8 cellular contexts compared by ENCODE assay signal in genomic region chr20:49813305-49813974, GRCh38. TPM values are rescaled to one million over a fixed set of nuclear protein-coding genes. Genes with fewer than 3 reads are reported as not detected.
DNase-seq lines count a peak whose midpoint lies in the region; ATAC-seq, FAIRE-seq and TF ChIP-seq lines count a peak whose summit lies in the region.

No MANE protein-coding gene starts in this region.

- H3K36me3 ChIP-seq in adrenal gland (replicated peaks in 1 of 2) (peaks cover 0 to 9% of the 10 kb centered on the region in 2 donors), HepG2 (replicated peaks in 1 of 2; ENCODE audit: control insufficient read depth in 1 of 2, insufficient read depth in 2 of 2, low read length in 2 of 2) (peaks cover 0 to 10% of the 10 kb centered on the region in 2 experiments; a peak in 3 of 5 replicates), tibial nerve (peaks cover 0 to 35% (median 0%) of the 10 kb centered on the region in 3 donors)

- H3K4me1 ChIP-seq in adrenal gland (replicated peaks in 1 of 2) (peaks cover 6 to 25% of the 10 kb centered on the region in 2 donors), HepG2 (ENCODE audit: insufficient read depth, low read length) (peaks cover 31% of the 10 kb centered on the region), tibial nerve (peaks cover 0 to 24% (median 9%) of the 10 kb centered on the region in 4 donors)

- FAIRE-seq in HepG2 (lab: Jason Lieb, UNC), result peak; percentile 42

- H3K9me3 ChIP-seq in adrenal gland (replicated peaks in 1 of 3) (no peaks in the 10 kb centered on the region), HepG2 (ENCODE audit: low read length) (no peaks in the 10 kb centered on the region), tibial nerve (no peaks in the 10 kb centered on the region)

- no peaks in the 10 kb centered on the region for H3K27me3 Mint-ChIP-seq in activated naive CD4-positive, alpha-beta T cell treated with anti-CD3 and anti-CD28 coated beads for 36 hours (ENCODE audit: low read depth)

- WGBS in adrenal gland, 4 donors, result 7 to 12% (median 10%) methylated on average over 11 of the region's 11 CpGs
- 9% methylated on average over 11 of the region's 11 CpGs for WGBS in HepG2 (ENCODE audit: low lambda C conversion rate)
- 10 to 13% methylated on average over 11 of the region's 11 CpGs for WGBS in tibial nerve, 2 donors

- H3K36me3 Mint-ChIP-seq in activated naive CD4-positive, alpha-beta T cell treated with anti-CD3 and anti-CD28 coated beads for 36 hours (ENCODE audit: low read depth), result peaks cover 18% of the 10 kb centered on the region

- CTCF ChIA-PET in activated naive CD4-positive, alpha-beta T cell treated with anti-CD3 and anti-CD28 coated beads for 36 hours (lab: Charles Lee), result interaction anchor here (1.1 to 1.7 kb wide), 3 partner anchors 8 to 37 kb away, joined by 4 to 8 read pairs (median 8); no protein-coding TSS in a partner anchor
- CTCF ChIA-PET in HepG2 (lab: Yijun Ruan, JAX; ENCODE audit: low intra/inter-chr PET ratio, low total read pairs), result interaction anchor here (1.6 kb wide), 1 partner anchor 203 kb away, joined by 8 read pairs; no protein-coding TSS in a partner anchor

- H3K79me2 ChIP-seq in HepG2 (ENCODE audit: insufficient read depth, low read length), result peaks cover 9% of the 10 kb centered on the region

- intact Hi-C loops in activated naive CD4-positive, alpha-beta T cell treated with anti-CD3 and anti-CD28 coated beads for 36 hours (cut with micrococcal nuclease), result loop anchor here (2.0 to 10.0 kb wide), 4 partner anchors 36 to 535 kb away; partner anchors contain the start of genes B4GALT5, PEDS1 and ZNFX1
- intact Hi-C loops in adrenal gland (cut with DNase I) (no loop called here), HepG2 (cut with micrococcal nuclease; ENCODE audit: unreplicated experiment) (loop anchor here (2.0 kb wide), 2 partner anchors 41 to 101 kb away; partner anchors contain the start of gene B4GALT5)

- peak overlapping the region in 3 of 4 donors; percentile 10 to 85 (median 85) for H3K4me3 ChIP-seq in adrenal gland
- peak overlapping the region; percentile 85 to 96 (median 95) for H3K4me3 ChIP-seq in HepG2 (replicated peaks in 1 of 3; ENCODE audit: insufficient read depth in 1 of 3, low read depth in 2 of 3, low read length in 3 of 3)
- peak overlapping the region; percentile 46 to 96 (median 81) for H3K4me3 ChIP-seq in tibial nerve

- H3K4me3 Mint-ChIP-seq in activated naive CD4-positive, alpha-beta T cell treated with anti-CD3 and anti-CD28 coated beads for 36 hours, result peak overlapping the region; percentile 94

- peak overlapping the region; percentile 73 for H2AFZ ChIP-seq in HepG2 (ENCODE audit: low read length)

- TF ChIP-seq RAD21 in HepG2 (CRISPR knock-in tag; IDR thresholded peaks at IDR 0.05), result no peak

- POLR2A ChIA-PET in HepG2 (lab: Yijun Ruan, JAX), result interaction anchor here (0.6 to 4.7 kb wide), 38 partner anchors 11 to 229 kb away, joined by 3 to 44 read pairs (median 5); partner anchors contain the start of genes B4GALT5, RNF114 and SPATA2

- H3K27me3 ChIP-seq in adrenal gland, result no peaks in the 10 kb centered on the region
- H3K27me3 ChIP-seq in HepG2 (ENCODE audit: control insufficient read depth in 1 of 2, insufficient read depth in 2 of 2, low read length in 2 of 2), result no peaks in the 10 kb centered on the region; a peak in 1 of 5 replicates
- no peaks in the 10 kb centered on the region for H3K27me3 ChIP-seq in tibial nerve

- H3K9ac ChIP-seq in HepG2 (ENCODE audit: insufficient read depth, low read depth, low read length), result peak overlapping the region; percentile 91

- H3K4me1 Mint-ChIP-seq in activated naive CD4-positive, alpha-beta T cell treated with anti-CD3 and anti-CD28 coated beads for 36 hours (ENCODE audit: low read depth), result peaks cover 28% of the 10 kb centered on the region

- no peak for TF ChIP-seq EP300 in HepG2 (IDR thresholded peaks at IDR 0.05; ENCODE audit: low read depth in 2 of 2, low read length in 2 of 2)
- no peak for TF ChIP-seq EP300 in HepG2 (CRISPR knock-in tag; IDR thresholded peaks at IDR 0.05; ENCODE audit: borderline replicate concordance)
- no peak for TF ChIP-seq EP300 in tibial nerve (IDR thresholded peaks at IDR 0.05)

- BruUV-seq in HepG2 (replicated peaks; lab: Mats Ljungman, UMichigan), result no TSS peak

- in situ Hi-C loops in HepG2 (cut with HindIII; ENCODE audit: extremely low pct_ligation_motif_present, low pct_unique_long_range_greater_than_20kb), result no loop called here

- peak overlapping the region; percentile 77 to 96 (median 94) for H3K27ac ChIP-seq in adrenal gland
- H3K27ac ChIP-seq in HepG2 (ENCODE audit: extremely low read length, insufficient read depth, low read length), result peak overlapping the region; percentile 77
- peak overlapping the region; percentile 87 to 98 (median 92) for H3K27ac ChIP-seq in tibial nerve

- ATAC-seq in HepG2 (no peak), HG03460 (IDR thresholded peaks at IDR 0.05; ENCODE audit: unreplicated experiment) (no peak)

- peak overlapping the region; percentile 94 for H3K27ac Mint-ChIP-seq in activated naive CD4-positive, alpha-beta T cell treated with anti-CD3 and anti-CD28 coated beads for 36 hours

- H3K4me2 ChIP-seq in HepG2 (ENCODE audit: low read depth, low read length), result peak overlapping the region; percentile 91

- DNase-seq in activated naive CD4-positive, alpha-beta T cell treated with anti-CD3 and anti-CD28 coated beads for 36 hours, result no peak
- DNase-seq in activated naive CD4-positive, alpha-beta T cell treated with Interleukin-2 at 50 U/mL for 16 hours, result no peak
- DNase-seq in adrenal gland, result peak in 1 of 7 donors; percentile 41
- no peak for DNase-seq in HepG2 (ENCODE audit: low spot score)
- no peak for DNase-seq in tibial nerve (ENCODE audit: low spot score in 2 of 2)
- no peak for DNase-seq in NCI-H187 treated with DMSO at 0.1 percent for 48 hours (lab: John Stamatoyannopoulos, UW)
- no peak for DNase-seq in NK-92 treated with Interleukin-12 subunit alpha and Interleukin-12 subunit beta, amount 100 ng/mL, for 24 hours (lab: John Stamatoyannopoulos, UW)

- H4K20me1 ChIP-seq in HepG2 (ENCODE audit: insufficient read depth, low read length), result no peaks in the 10 kb centered on the region

- no peak for TF ChIP-seq POLR2A in adrenal gland (IDR thresholded peaks at IDR 0.05)
- TF ChIP-seq POLR2A in HepG2 (IDR thresholded peaks at IDR 0.05; ENCODE audit: insufficient read depth in 1 of 2, low read depth in 2 of 2, low read length in 2 of 2), result no peak
- no peak for TF ChIP-seq POLR2A in tibial nerve (IDR thresholded peaks at IDR 0.05)

- H3K9me3 Mint-ChIP-seq in activated naive CD4-positive, alpha-beta T cell treated with anti-CD3 and anti-CD28 coated beads for 36 hours, result no peaks in the 10 kb centered on the region

- TF ChIP-seq CTCF in adrenal gland (IDR thresholded peaks at IDR 0.05) (no peak), HepG2 (CRISPR knock-in tag; IDR thresholded peaks at IDR 0.05) (no peak), tibial nerve (IDR thresholded peaks at IDR 0.05) (no peak)

TF ChIP-seq in HepG2, 621 proteins besides CTCF, POLR2A, EP300 and RAD21 (continues in another document):
- 0 out of 2 replicates have a peak, but pooled peaks have one; percentile 44 for TF ChIP-seq HOXA9 (CRISPR knock-in tag; IDR thresholded peaks at IDR 0.05; ENCODE audit: borderline replicate concordance)
- TF ChIP-seq BCL6 (CRISPR knock-in tag; IDR thresholded peaks at IDR 0.05), result peak; percentile 41; the same call in 1 of the 2 replicates
- peak; percentile 64; the same call in 1 of the 2 replicates for TF ChIP-seq HNF1B (CRISPR knock-in tag; IDR thresholded peaks at IDR 0.05)

RNA-seq across cellular contexts. Expression of gene SLC9A8, which starts 0.8 kb away (rescaled TPM):
- 10 to 100 TPM; 11.2 to 11.4 TPM for total RNA-seq in activated naive CD4-positive, alpha-beta T cell treated with anti-CD3 and anti-CD28 coated beads for 36 hours
- 10 to 100 TPM; 12.4 to 23.3 (median 18.1) TPM for total RNA-seq in adrenal gland
- polyA plus RNA-seq in adrenal gland, result 10 to 100 TPM; 15.5 to 19.1 (median 17.0) TPM
- total RNA-seq in HepG2 (2016; rRNA removed; fragmentation: Illumina TruSeq; extraction: Trizol), result 2.6 and 7.4 TPM in 2 replicates
- total RNA-seq in HepG2 (2016; cell fraction: cytosol; rRNA removed; fragmentation: Illumina TruSeq; extraction: Trizol; ENCODE audit: low read depth), result 1.6 TPM in 2 replicates
- 2.1 and 7.4 TPM in 2 replicates for total RNA-seq in HepG2 (2016; cell fraction: insoluble cytoplasmic fraction; rRNA removed; fragmentation: Illumina TruSeq; extraction: Trizol)
- 2.2 and 2.6 TPM in 2 replicates for total RNA-seq in HepG2 (2016; cell fraction: membrane; rRNA removed; fragmentation: Illumina TruSeq; extraction: Trizol)
- total RNA-seq in HepG2 (2016; cell fraction: nucleus; rRNA removed; fragmentation: Illumina TruSeq; extraction: Trizol), result 13.8 and 19.0 TPM in 2 replicates
- 4.1 and 4.7 TPM in 2 replicates for polyA plus RNA-seq in HepG2 (2011; rRNA removed)
- polyA plus RNA-seq in HepG2 (2011; cell fraction: cytosol; rRNA removed), result 1.4 and 1.8 TPM in 2 replicates
- polyA plus RNA-seq in HepG2 (2011; cell fraction: nucleus; rRNA removed), result 17.3 and 20.8 TPM in 2 replicates
- polyA plus RNA-seq in HepG2 (2012), result 5.9 and 6.1 TPM in 2 replicates
- polyA plus RNA-seq in HepG2 (2016; cell fraction: cytosol; fragmentation: Illumina TruSeq; extraction: Trizol; ENCODE audit: low read depth), result 0.68 and 0.75 TPM in 2 replicates
- 1.7 and 2.2 TPM in 2 replicates for polyA plus RNA-seq in HepG2 (2016; cell fraction: insoluble cytoplasmic fraction; fragmentation: Illumina TruSeq; extraction: Trizol; ENCODE audit: low read depth)
- 1.2 and 1.5 TPM in 2 replicates for polyA plus RNA-seq in HepG2 (2016; cell fraction: membrane; fragmentation: Illumina TruSeq; extraction: Trizol; ENCODE audit: low read depth)
- 21.2 and 22.1 TPM in 2 replicates for polyA plus RNA-seq in HepG2 (2016; cell fraction: nucleus; fragmentation: Illumina TruSeq; extraction: Trizol; ENCODE audit: insufficient read depth, low read depth)
- 25.8 and 28.2 TPM in 2 replicates for polyA minus RNA-seq in HepG2 (2011; rRNA and poly(A)+ RNA removed; ENCODE audit: low replicate concordance)
- polyA minus RNA-seq in HepG2 (2011; cell fraction: cytosol; rRNA and poly(A)+ RNA removed), result 0.88 and 2.2 TPM in 2 replicates
- 26.4 and 27.8 TPM in 2 replicates for polyA minus RNA-seq in HepG2 (2011; cell fraction: nucleus; rRNA and poly(A)+ RNA removed)
- 10 to 100 TPM in 3 of 4 donors, 1 to 10 TPM in 1; 8.2 to 17.3 (median 12.1) TPM for total RNA-seq in tibial nerve

Comparison
In these comparisons a context has a peak if more than half of its experiments do, and no peak if none do; other contexts are left out.
1. intact Hi-C loops: an anchor here in activated naive CD4-positive, alpha-beta T cell treated with anti-CD3 and anti-CD28 coated beads for 36 hours (2.0 to 10.0 kb wide) and HepG2 (2.0 kb wide); none called in adrenal gland.